ENCODE assay signal across 12 cellular contexts in the genomic region with DNA sequence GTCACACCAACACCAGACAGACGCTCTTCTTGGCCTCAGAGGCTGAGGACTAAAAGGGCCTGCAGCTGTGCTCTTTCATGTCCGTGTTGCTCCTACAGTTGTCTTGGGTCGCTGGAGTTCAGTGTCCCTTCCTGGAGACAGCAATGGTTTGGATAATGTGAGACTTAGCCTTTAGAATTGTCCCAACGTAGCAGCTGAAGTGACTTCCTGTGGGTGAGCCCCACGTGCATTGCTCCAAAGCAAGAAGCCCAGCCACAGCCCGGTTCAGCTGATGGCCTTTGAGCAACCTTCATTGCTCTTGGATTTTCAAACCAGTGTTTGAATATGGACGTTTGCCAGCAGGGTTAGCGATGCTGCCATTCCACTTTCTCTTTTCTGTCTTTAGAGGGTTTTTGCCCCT. TPM values are rescaled to one million over a fixed set of nuclear protein-coding genes. Genes with fewer than 3 reads are reported as not detected.
A peak's percentile ranks its signal among the peaks of the same experiment; 100 is the strongest.
DNase-seq lines count a peak whose midpoint lies in the region; ATAC-seq and TF ChIP-seq lines count a peak whose summit lies in the region.
"Had no signal": no experiment of that assay in that cellular context is flagged by ENCODE, and none has a peak within 500 bp of the region (broad histone marks: within the 10 kb centered on the region; RNA-seq: fewer than 3 reads in every experiment).

No MANE protein-coding gene starts in this region.

- H3K27ac Mint-ChIP-seq in glutamatergic neuron (ENCODE audit: unreplicated experiment) = peak overlapping the region; percentile 53
- H3K27ac Mint-ChIP-seq: activated CD4-positive, alpha-beta T cell treated with anti-CD3 and anti-CD28 coated beads for 36 hours; T-helper 1 cell treated with Interleukin-12 subunit alpha and Interleukin-12 subunit beta and Interleukin-4 antibody, amounts not matched to agents 30 μg/mL and 1 μg/mL, for 36 hours had no signal

- in situ Hi-C loops in gastrocnemius medialis (cut with MboI; ENCODE audit: low sequenced_read_pairs in 4 of 4) = no loop called here

- DNase-seq in NCI-H1105 treated with DMSO at 0.1 percent for 48 hours (lab: John Stamatoyannopoulos, UW) = peak; percentile 64
- no peak for DNase-seq in NCI-H1105 (lab: John Stamatoyannopoulos, UW)
- peak; percentile 35 for DNase-seq in NCI-H510A (lab: John Stamatoyannopoulos, UW)
- no peak for DNase-seq in glutamatergic neuron
- DNase-seq in gastrocnemius medialis = peak in 1 of 2 donors; percentile 55
- no peak for DNase-seq in glomerular visceral epithelial cell (ENCODE audit: extremely low spot score)
- no peak for DNase-seq in GF-D8 (lab: John Stamatoyannopoulos, UW)
- DNase-seq in NOMO-1 treated with DMSO at 0.1 percent for 48 hours (lab: John Stamatoyannopoulos, UW; ENCODE audit: unreplicated experiment) = no peak
- DNase-seq: activated CD4-positive, alpha-beta T cell treated with anti-CD3 and anti-CD28 coated beads for 36 hours; NCI-H1417 treated with DMSO at 0.1 percent for 48 hours had no signal

- H3K4me3 Mint-ChIP-seq in glutamatergic neuron (ENCODE audit: unreplicated experiment) = no peak overlapping the region
- H3K4me3 Mint-ChIP-seq: activated CD4-positive, alpha-beta T cell treated with anti-CD3 and anti-CD28 coated beads for 36 hours; T-helper 1 cell treated with Interleukin-12 subunit alpha and Interleukin-12 subunit beta and Interleukin-4 antibody, amounts not matched to agents 30 μg/mL and 1 μg/mL, for 36 hours had no signal

- H3K27me3 Mint-ChIP-seq in glutamatergic neuron (ENCODE audit: unreplicated experiment) = peaks cover 14% of the 10 kb centered on the region
- H3K27me3 Mint-ChIP-seq: activated CD4-positive, alpha-beta T cell treated with anti-CD3 and anti-CD28 coated beads for 36 hours had no signal

- peaks cover 0 to 18% of the 10 kb centered on the region in 2 donors for H3K36me3 ChIP-seq in gastrocnemius medialis

- intact Hi-C loops in gastrocnemius medialis (cut with DNase I; ENCODE audit: low total_unique reads) = no loop called here

- H3K9me3 ChIP-seq in gastrocnemius medialis = no peaks in the 10 kb centered on the region
- H3K9me3 ChIP-seq: tibial nerve had no signal

- H3K27me3 ChIP-seq in gastrocnemius medialis = no peaks in the 10 kb centered on the region
- H3K27me3 ChIP-seq: tibial nerve had no signal

- peaks cover 9% of the 10 kb centered on the region for H3K9me3 Mint-ChIP-seq in glutamatergic neuron (ENCODE audit: unreplicated experiment)
- H3K9me3 Mint-ChIP-seq: T-helper 1 cell treated with Interleukin-12 subunit alpha and Interleukin-12 subunit beta and Interleukin-4 antibody, amounts not matched to agents 30 μg/mL and 1 μg/mL, for 36 hours had no signal

- H3K4me1 Mint-ChIP-seq in glutamatergic neuron (ENCODE audit: low read depth, unreplicated experiment) = peaks cover 22% of the 10 kb centered on the region
- H3K4me1 Mint-ChIP-seq: activated CD4-positive, alpha-beta T cell treated with anti-CD3 and anti-CD28 coated beads for 36 hours had no signal

- TF ChIP-seq POLR2A in gastrocnemius medialis (IDR thresholded peaks at IDR 0.05) = no peak

- H3K4me1 ChIP-seq in gastrocnemius medialis = peaks cover 55 to 82% of the 10 kb centered on the region in 2 donors

- H3K27ac ChIP-seq in gastrocnemius medialis = peak overlapping the region; percentile 58 to 98 (median 87)

- H3K36me3 Mint-ChIP-seq in glutamatergic neuron (ENCODE audit: unreplicated experiment) = peaks cover 22% of the 10 kb centered on the region

- TF ChIP-seq CTCF in glutamatergic neuron (IDR thresholded peaks at IDR 0.05; ENCODE audit: partially characterized antibody, unreplicated experiment) (no peak), gastrocnemius medialis (IDR thresholded peaks at IDR 0.05 in 4 of 5, conservative IDR thresholded peaks at IDR 0.05 in 1 of 5) (no peak)

- H3K4me3 ChIP-seq in gastrocnemius medialis = no peak overlapping the region
- H3K4me3 ChIP-seq: tibial nerve had no signal

- peak; percentile 30 to 39 for ATAC-seq in gastrocnemius medialis
- ATAC-seq: activated CD4-positive, alpha-beta T cell treated with anti-CD3 and anti-CD28 coated beads for 36 hours had no signal

RNA-seq across cellular contexts. Expression of gene TMEM11, which starts 19.8 kb away (rescaled TPM):
- total RNA-seq in glutamatergic neuron (ENCODE audit: unreplicated experiment) = 26.0 TPM
- 100 to 1,000 TPM in 2 of 4 donors, 10 to 100 TPM in 2; 70.6 to 131 (median 90.9) TPM for total RNA-seq in gastrocnemius medialis

RNA-seq across cellular contexts. Expression of gene NATD1, which starts 59.0 kb away (rescaled TPM):
- total RNA-seq in glutamatergic neuron (ENCODE audit: unreplicated experiment) = 45.9 TPM
- total RNA-seq in gastrocnemius medialis = 10 to 100 TPM; 10.1 to 21.2 (median 15.5) TPM

Comparison
In these comparisons a context has a peak if more than half of its experiments do, and no peak if none do; other contexts are left out.
1. DNase-seq: peak in NCI-H1105 treated with DMSO at 0.1 percent for 48 hours (single experiment) and NCI-H510A (single experiment); none in NCI-H1105 (single experiment), glutamatergic neuron (single experiment), glomerular visceral epithelial cell (single experiment), GF-D8 (single experiment) and NOMO-1 treated with DMSO at 0.1 percent for 48 hours (single experiment).